In the genomic region with DNA sequence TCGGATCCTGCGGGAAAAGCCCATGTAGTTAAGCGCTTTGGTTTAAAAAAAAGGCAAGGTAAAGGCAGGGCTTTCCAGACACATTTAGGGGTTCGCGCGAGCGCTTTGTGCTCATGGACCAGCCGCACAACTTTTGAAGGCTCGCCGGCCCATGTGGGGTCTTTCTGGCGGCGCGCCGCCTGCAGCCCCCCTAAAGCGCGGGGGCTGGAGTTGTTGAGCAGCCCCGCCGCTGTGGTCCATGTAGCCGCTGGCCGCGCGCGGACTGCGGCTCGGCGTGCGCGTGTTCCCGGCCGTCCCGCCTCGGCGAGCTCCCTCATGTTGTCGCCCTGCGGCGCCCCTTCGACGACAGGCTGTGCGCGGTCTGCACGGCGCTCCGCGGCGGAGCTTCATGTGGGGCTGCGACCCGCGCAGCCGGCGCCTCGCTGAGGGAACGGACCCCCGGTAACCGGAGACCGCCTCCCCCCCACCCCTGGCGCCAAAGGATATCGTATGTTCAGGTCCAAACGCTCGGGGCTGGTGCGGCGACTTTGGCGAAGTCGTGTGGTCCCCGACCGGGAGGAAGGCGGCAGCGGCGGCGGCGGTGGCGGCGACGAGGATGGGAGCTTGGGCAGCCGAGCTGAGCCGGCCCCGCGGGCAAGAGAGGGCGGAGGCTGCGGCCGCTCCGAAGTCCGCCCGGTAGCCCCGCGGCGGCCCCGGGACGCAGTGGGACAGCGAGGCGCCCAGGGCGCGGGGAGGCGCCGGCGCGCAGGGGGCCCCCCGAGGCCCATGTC, we compare ENCODE assay signal across 8 cellular contexts. TPM values are rescaled to one million over a fixed set of nuclear protein-coding genes. Genes with fewer than 3 reads are reported as not detected.
A peak's percentile ranks its signal among the peaks of the same experiment; 100 is the strongest.
DNase-seq lines count a peak whose midpoint lies in the region; ATAC-seq and TF ChIP-seq lines count a peak whose summit lies in the region.

No MANE protein-coding gene starts in this region.

- H3K27ac ChIP-seq in DND-41 (ENCODE audit: low read length) (peak overlapping the region; percentile 71), aorta (ENCODE audit: low read depth in 1 of 2, low read length in 2 of 2) (peak overlapping the region; percentile 46 to 62)

- H3K4me3 Mint-ChIP-seq in chondrocyte (ENCODE audit: unreplicated experiment) = peak overlapping the region; percentile 88

- no peak for TF ChIP-seq CTCF in DND-41 (IDR thresholded peaks at IDR 0.05; ENCODE audit: borderline replicate concordance, extremely low read depth, low read length, poor library complexity, severe bottlenecking)
- TF ChIP-seq CTCF in chondrocyte (IDR thresholded peaks at IDR 0.05) = no peak

- peaks cover 6% of the 10 kb centered on the region; the same call in 1 of the 2 replicates for H3K36me3 ChIP-seq in DND-41 (ENCODE audit: insufficient read depth, low read length)
- peaks cover 29% of the 10 kb centered on the region for H3K36me3 ChIP-seq in NT2/D1 (ENCODE audit: insufficient read depth, insufficient read length, low read length)
- no peaks in the 10 kb centered on the region for H3K36me3 ChIP-seq in mucosa of stomach (ENCODE audit: control insufficient read depth, insufficient read depth, low read length)
- H3K36me3 ChIP-seq in aorta (ENCODE audit: control insufficient read depth in 1 of 2, insufficient read depth in 2 of 2, low read length in 1 of 2) = no peaks in the 10 kb centered on the region

- H3K9me3 ChIP-seq in DND-41 (ENCODE audit: insufficient read depth, low read length, severe bottlenecking) (no peaks in the 10 kb centered on the region), NT2/D1 (ENCODE audit: insufficient read depth, low read length) (no peaks in the 10 kb centered on the region), mucosa of stomach (ENCODE audit: control insufficient read depth, low read length) (no peaks in the 10 kb centered on the region), aorta (ENCODE audit: control insufficient read depth, low read length) (no peaks in the 10 kb centered on the region)

- 0% methylated on average over 74 to 97 of the region's 97 CpGs for WGBS in aorta, 2 donors

- peak overlapping the region; percentile 59 to 75 for H3K4me3 ChIP-seq in DND-41 (ENCODE audit: low read depth in 1 of 2, low read length in 2 of 2)
- peak overlapping the region; percentile 82 for H3K4me3 ChIP-seq in NT2/D1 (ENCODE audit: insufficient read length, low read depth)
- peak overlapping the region; percentile 71 for H3K4me3 ChIP-seq in mucosa of stomach (ENCODE audit: low read length)
- peak overlapping the region; percentile 86 to 96 for H3K4me3 ChIP-seq in aorta (ENCODE audit: low read length in 2 of 2)

- no peaks in the 10 kb centered on the region for H3K27me3 Mint-ChIP-seq in chondrocyte (ENCODE audit: low read depth)

- intact Hi-C loops in aorta (cut with DNase I) = loop anchor here (2.0 to 5.0 kb wide), 3 partner anchors 72 to 149 kb away; no protein-coding TSS in a partner anchor

- no peaks in the 10 kb centered on the region for H3K9me3 Mint-ChIP-seq in chondrocyte (ENCODE audit: low read depth)

- H3K4me2 ChIP-seq in DND-41 (ENCODE audit: insufficient read depth, low read length) = peak overlapping the region; percentile 90

- H3K27me3 ChIP-seq in DND-41 (ENCODE audit: insufficient read depth, low read length, poor library complexity) (peaks cover 29% of the 10 kb centered on the region), NT2/D1 (ENCODE audit: insufficient read depth, insufficient read length) (peaks cover 9% of the 10 kb centered on the region), mucosa of stomach (ENCODE audit: control insufficient read depth, insufficient read depth, low read length) (no peaks in the 10 kb centered on the region), aorta (ENCODE audit: control insufficient read depth in 1 of 2, insufficient read depth in 2 of 2, low read length in 1 of 2) (no peaks in the 10 kb centered on the region)

- peaks cover 31% of the 10 kb centered on the region for H4K20me1 ChIP-seq in DND-41 (ENCODE audit: insufficient read depth, low read length)

- H3K4me1 ChIP-seq in DND-41 (ENCODE audit: insufficient read depth, low read length) (peaks cover 56% of the 10 kb centered on the region), NT2/D1 (ENCODE audit: insufficient read depth, insufficient read length) (peaks cover 20% of the 10 kb centered on the region), mucosa of stomach (ENCODE audit: control insufficient read depth, insufficient read depth, low read length) (peaks cover 42% of the 10 kb centered on the region), aorta (ENCODE audit: control insufficient read depth in 1 of 2, insufficient read depth in 2 of 2, low read length in 2 of 2) (no peaks in the 10 kb centered on the region)

- DNase-seq in DND-41 = peak; percentile 38
- no peak for DNase-seq in NT2/D1 (ENCODE audit: low read depth, low spot score)
- no peak for DNase-seq in chondrocyte (ENCODE audit: low spot score)
- peak in 1 of 2 donors; percentile 81 for DNase-seq in aorta
- DNase-seq in NCI-H187 treated with DMSO at 0.1 percent for 48 hours (lab: John Stamatoyannopoulos, UW) = no peak

- H3K9ac ChIP-seq in DND-41 (ENCODE audit: low read depth, low read length) (peak overlapping the region; percentile 66), NT2/D1 (ENCODE audit: insufficient read length, low read depth) (peak overlapping the region; percentile 95), mucosa of stomach (ENCODE audit: low read length) (peak overlapping the region; percentile 65)

- peaks cover 54% of the 10 kb centered on the region for H3K79me2 ChIP-seq in DND-41 (ENCODE audit: insufficient read depth, low read length)

- H3K4me1 Mint-ChIP-seq in chondrocyte (ENCODE audit: low read depth) = peaks cover 43% of the 10 kb centered on the region

- peak overlapping the region; percentile 63 for H3K27ac Mint-ChIP-seq in chondrocyte (ENCODE audit: unreplicated experiment)

- no peaks in the 10 kb centered on the region for H3K36me3 Mint-ChIP-seq in chondrocyte (ENCODE audit: low read depth)

- peak overlapping the region; percentile 64 for H2AFZ ChIP-seq in DND-41 (ENCODE audit: low read depth, low read length)

- ATAC-seq in DND-41 (ENCODE audit: insufficient read depth, low read depth) = no peak
- no peak for ATAC-seq in aorta (ENCODE audit: low FRiP score)
- ATAC-seq in HG03196 (IDR thresholded peaks at IDR 0.05; ENCODE audit: unreplicated experiment) = no peak
- ATAC-seq in HG03378 (IDR thresholded peaks at IDR 0.05; ENCODE audit: unreplicated experiment) = no peak

RNA-seq across cellular contexts. Expression of a gene that starts 0.9 kb away (rescaled TPM):
- 5.2 to 29.0 TPM (median 6.6 TPM) in 3 replicates for total RNA-seq in chondrocyte
- total RNA-seq in aorta = 10 to 100 TPM; 34.8 to 92.0 TPM
- 10 to 100 TPM in 1 of 2 donors, 1 to 10 TPM in 1; 7.1 to 14.3 TPM for polyA plus RNA-seq in aorta
